Comparison of ENCODE assay signal across 12 cellular contexts in the genomic region with DNA sequence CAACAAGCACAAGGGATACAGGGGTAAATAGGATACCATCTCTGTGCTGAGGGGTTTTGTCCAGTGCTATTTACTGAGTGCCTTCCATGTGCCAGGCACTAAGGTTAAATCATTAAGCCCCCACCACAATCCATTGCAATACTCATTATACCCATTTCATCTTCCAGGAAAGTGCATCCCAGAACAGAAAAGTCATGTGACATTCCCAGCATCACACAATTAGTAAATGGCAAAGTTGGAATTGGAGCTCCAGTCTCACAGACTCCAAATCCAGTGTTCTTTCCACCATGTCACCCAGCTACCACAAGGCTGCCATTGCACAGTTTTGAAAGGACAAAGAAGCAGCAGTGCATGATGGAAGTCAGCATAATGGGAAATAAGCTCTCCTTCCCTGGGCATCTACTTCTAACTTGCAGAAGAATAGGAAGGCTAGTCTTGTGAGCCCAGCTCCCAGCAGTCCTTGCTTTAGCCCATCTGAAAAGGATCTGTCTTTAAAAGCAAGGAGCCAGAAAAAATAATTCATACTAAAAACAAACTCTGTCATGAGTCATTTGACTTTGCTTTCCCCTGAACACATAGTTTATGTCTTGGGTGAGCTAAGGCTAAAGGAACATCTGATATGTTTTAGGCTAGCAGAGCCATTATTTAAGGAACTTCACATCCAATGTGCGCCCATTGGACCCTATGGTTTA.
DNase-seq lines count a peak whose midpoint lies in the region; ATAC-seq and TF ChIP-seq lines count a peak whose summit lies in the region.
"Had no signal": no experiment of that assay in that cellular context is flagged by ENCODE, and none has a peak within 500 bp of the region (broad histone marks: within the 10 kb centered on the region; RNA-seq: fewer than 3 reads in every experiment).

No MANE protein-coding gene starts in this region.

- DNase-seq in HFFc6 (peak; percentile 57), chondrocyte (ENCODE audit: low spot score) (no peak), iris pigment epithelial cell (ENCODE audit: low read depth) (peak; percentile 75), tibial nerve (ENCODE audit: low spot score in 2 of 2) (no peak), SHP77 treated with DMSO at 0.1 percent for 48 hours (lab: John Stamatoyannopoulos, UW) (no peak)
- no peak for DNase-seq in activated naive CD4-positive, alpha-beta T cell treated with anti-CD3 and anti-CD28 coated beads, Interleukin-2, amount 10 ng/mL, durations not matched to agents 7 days and 5 days
- DNase-seq: activated T-cell treated with anti-CD3 and anti-CD28 coated beads for 4 hours, Calu3, NCI-H446 had no signal

- TF ChIP-seq CTCF in HFFc6 (IDR thresholded peaks at IDR 0.05) (no peak), chondrocyte (IDR thresholded peaks at IDR 0.05) (no peak), tibial nerve (IDR thresholded peaks at IDR 0.05) (no peak)

- H3K4me3 ChIP-seq in tibial nerve, result no peak overlapping the region
- H3K4me3 ChIP-seq: GM12878, prostate gland had no signal

- H3K27me3 Mint-ChIP-seq in HFFc6 (ENCODE audit: insufficient read depth) (no peaks in the 10 kb centered on the region), chondrocyte (ENCODE audit: low read depth) (no peaks in the 10 kb centered on the region)
- peaks cover 7% of the 10 kb centered on the region for H3K27me3 Mint-ChIP-seq in activated naive CD4-positive, alpha-beta T cell treated with anti-CD3 and anti-CD28 coated beads, Interleukin-2, amount 10 ng/mL, durations not matched to agents 7 days and 5 days

- TF ChIP-seq POLR2A in tibial nerve (IDR thresholded peaks at IDR 0.05), result no peak

- no peaks in the 10 kb centered on the region for H3K36me3 ChIP-seq in tibial nerve
- H3K36me3 ChIP-seq: prostate gland had no signal

- CTCF ChIA-PET in activated naive CD4-positive, alpha-beta T cell treated with anti-CD3 and anti-CD28 coated beads, Interleukin-2, amount 10 ng/mL, durations not matched to agents 7 days and 5 days (lab: Charles Lee), result interaction anchor here (1.0 to 1.3 kb wide), 2 partner anchors 52 to 244 kb away, joined by 3 to 4 read pairs; no protein-coding TSS in a partner anchor

- TF ChIP-seq EP300 in tibial nerve (IDR thresholded peaks at IDR 0.05), result peak in 1 of 2 donors; percentile 26

- no peak for ATAC-seq in HG02610 (IDR thresholded peaks at IDR 0.05; ENCODE audit: unreplicated experiment)
- ATAC-seq: GM12878 had no signal

- peak overlapping the region; percentile 72 for H3K27ac Mint-ChIP-seq in HFFc6
- H3K27ac Mint-ChIP-seq in chondrocyte (ENCODE audit: unreplicated experiment), result peak overlapping the region; percentile 82
- no peak overlapping the region for H3K27ac Mint-ChIP-seq in activated naive CD4-positive, alpha-beta T cell treated with anti-CD3 and anti-CD28 coated beads, Interleukin-2, amount 10 ng/mL, durations not matched to agents 7 days and 5 days

- H3K4me1 ChIP-seq in tibial nerve, result peaks cover 9 to 75% (median 56%) of the 10 kb centered on the region in 4 donors
- H3K4me1 ChIP-seq: prostate gland had no signal

- H3K4me3 Mint-ChIP-seq in HFFc6, result peak overlapping the region; percentile 54
- no peak overlapping the region for H3K4me3 Mint-ChIP-seq in chondrocyte (ENCODE audit: unreplicated experiment)
- H3K4me3 Mint-ChIP-seq in activated naive CD4-positive, alpha-beta T cell treated with anti-CD3 and anti-CD28 coated beads, Interleukin-2, amount 10 ng/mL, durations not matched to agents 7 days and 5 days, result no peak overlapping the region

- 82 to 85% methylated on average over 1 of the region's 1 CpG for WGBS in tibial nerve, 2 donors

- no peaks in the 10 kb centered on the region for H3K9me3 ChIP-seq in tibial nerve
- H3K9me3 ChIP-seq: prostate gland had no signal

- H3K27ac ChIP-seq in tibial nerve, result peak overlapping the region in 3 of 4 donors; percentile 63 to 95 (median 83)

- H3K36me3 Mint-ChIP-seq in HFFc6 (ENCODE audit: low read depth) (no peaks in the 10 kb centered on the region), chondrocyte (ENCODE audit: low read depth) (no peaks in the 10 kb centered on the region)
- no peaks in the 10 kb centered on the region for H3K36me3 Mint-ChIP-seq in activated naive CD4-positive, alpha-beta T cell treated with anti-CD3 and anti-CD28 coated beads, Interleukin-2, amount 10 ng/mL, durations not matched to agents 7 days and 5 days

- H3K9me3 Mint-ChIP-seq in HFFc6, result no peaks in the 10 kb centered on the region
- no peaks in the 10 kb centered on the region for H3K9me3 Mint-ChIP-seq in chondrocyte (ENCODE audit: low read depth)
- H3K9me3 Mint-ChIP-seq in activated naive CD4-positive, alpha-beta T cell treated with anti-CD3 and anti-CD28 coated beads, Interleukin-2, amount 10 ng/mL, durations not matched to agents 7 days and 5 days, result no peaks in the 10 kb centered on the region

- H3K27me3 ChIP-seq in tibial nerve, result no peaks in the 10 kb centered on the region

- peaks cover 95% of the 10 kb centered on the region for H3K4me1 Mint-ChIP-seq in HFFc6 (ENCODE audit: low read depth)
- peaks cover 79% of the 10 kb centered on the region for H3K4me1 Mint-ChIP-seq in chondrocyte (ENCODE audit: low read depth)
- peaks cover 7% of the 10 kb centered on the region for H3K4me1 Mint-ChIP-seq in activated naive CD4-positive, alpha-beta T cell treated with anti-CD3 and anti-CD28 coated beads, Interleukin-2, amount 10 ng/mL, durations not matched to agents 7 days and 5 days

Comparison
In these comparisons a context has a peak if more than half of its experiments do, and no peak if none do; other contexts are left out.
1. DNase-seq: peak in HFFc6 (single experiment) and iris pigment epithelial cell (single experiment); none in chondrocyte (single experiment), tibial nerve (0 of 2), SHP77 treated with DMSO at 0.1 percent for 48 hours (single experiment) and activated naive CD4-positive, alpha-beta T cell treated with anti-CD3 and anti-CD28 coated beads, Interleukin-2, amount 10 ng/mL, durations not matched to agents 7 days and 5 days (single experiment).